ENCODE assay signal across 8 cellular contexts in the genomic region with DNA sequence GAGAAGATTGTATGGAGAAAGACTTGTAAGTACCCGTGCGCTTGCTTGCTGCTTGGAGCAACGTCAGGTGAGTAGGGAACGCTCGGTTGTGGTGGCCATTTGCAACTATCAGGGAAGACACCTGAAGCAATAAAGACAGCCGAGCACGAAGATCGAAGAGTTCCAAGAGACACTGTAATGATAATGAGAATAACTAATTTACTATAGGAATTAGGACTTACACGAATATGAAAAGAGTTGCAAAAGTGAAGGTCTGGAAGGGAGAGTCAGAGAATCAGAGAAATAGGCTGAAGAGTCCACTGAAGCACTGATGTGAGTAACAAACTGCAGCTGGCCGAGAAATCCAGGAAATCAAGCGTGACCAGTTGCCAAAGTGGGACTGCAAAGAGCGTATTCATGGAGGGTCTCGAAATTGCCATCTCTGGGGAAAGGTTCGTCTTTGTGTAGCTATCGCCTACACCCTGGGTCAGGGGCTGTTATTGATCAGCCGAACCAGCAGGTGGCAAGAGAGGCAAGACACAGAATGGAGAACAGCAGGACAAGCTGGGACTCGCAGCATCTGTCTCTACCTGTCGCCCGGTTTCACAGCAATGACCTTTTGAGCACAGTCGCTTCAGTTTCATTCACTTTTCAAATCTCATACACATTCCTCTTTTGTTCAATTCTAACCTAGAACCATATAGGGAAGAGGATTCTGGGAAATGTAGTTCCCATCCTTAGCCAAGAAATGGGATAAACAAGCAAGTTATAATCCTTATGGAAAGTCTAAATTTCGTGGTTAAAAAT. TPM values are rescaled to one million over a fixed set of nuclear protein-coding genes. Genes with fewer than 3 reads are reported as not detected.
A peak's percentile ranks its signal among the peaks of the same experiment; 100 is the strongest.
DNase-seq lines count a peak whose midpoint lies in the region; ATAC-seq lines count a peak whose summit lies in the region.

No MANE protein-coding gene starts in this region.

- ATAC-seq in GM21423 (IDR thresholded peaks at IDR 0.05; ENCODE audit: unreplicated experiment): peak; percentile 100

- H3K4me3 ChIP-seq in NT2/D1 (ENCODE audit: insufficient read length, low read depth) (peak overlapping the region; percentile 43), esophagus (ENCODE audit: low read depth in 1 of 2, low read length in 2 of 2) (peak overlapping the region; percentile 45 to 51), muscle layer of colon (ENCODE audit: low read depth in 1 of 2, low read length in 2 of 2) (peak overlapping the region; percentile 40 to 64)

- peak overlapping the region; percentile 65 for H3K9ac ChIP-seq in NT2/D1 (ENCODE audit: insufficient read length, low read depth)
- peak overlapping the region; percentile 1 for H3K9ac ChIP-seq in muscle layer of colon (ENCODE audit: low read length)

- whole genome bisulfite sequencing in esophagus, 2 donors: 2 to 3% methylated on average over 21 of the region's 21 CpGs

- no peaks in the 10 kb centered on the region for H3K4me1 ChIP-seq in NT2/D1 (ENCODE audit: insufficient read depth, insufficient read length)
- peaks cover 0 to 3% of the 10 kb centered on the region in 2 donors for H3K4me1 ChIP-seq in esophagus (ENCODE audit: control insufficient read depth in 2 of 2, insufficient read depth in 2 of 2, low read length in 1 of 2)
- H3K4me1 ChIP-seq in muscle layer of colon (ENCODE audit: insufficient read depth, low read length): no peaks in the 10 kb centered on the region

- H3K27me3 ChIP-seq in NT2/D1 (ENCODE audit: insufficient read depth, insufficient read length) (no peaks in the 10 kb centered on the region), esophagus (ENCODE audit: control insufficient read depth in 1 of 2, insufficient read depth in 2 of 2, low read length in 2 of 2) (no peaks in the 10 kb centered on the region), muscle layer of colon (ENCODE audit: control insufficient read depth in 1 of 2, insufficient read depth in 2 of 2, low read length in 2 of 2) (no peaks in the 10 kb centered on the region)

- H3K27ac ChIP-seq in esophagus (ENCODE audit: low read depth in 2 of 2, low read length in 1 of 2) (no peak overlapping the region), muscle layer of colon (ENCODE audit: low read depth, low read length) (peak overlapping the region; percentile 37)

- H3K36me3 ChIP-seq in NT2/D1 (ENCODE audit: insufficient read depth, insufficient read length, low read length) (no peaks in the 10 kb centered on the region), esophagus (ENCODE audit: control insufficient read depth in 2 of 2, insufficient read depth in 2 of 2, low read length in 1 of 2) (no peaks in the 10 kb centered on the region), muscle layer of colon (ENCODE audit: insufficient read depth, low read length) (no peaks in the 10 kb centered on the region)

- peak; percentile 85 for DNase-seq in D341Med (ENCODE audit: low spot score)
- DNase-seq in HUDEP-2 (lab: John Stamatoyannopoulos, UW; ENCODE audit: unreplicated experiment in 76 of 76): peak in 69 of 76 experiments; percentile 10 to 81 (median 54)
- DNase-seq in NT2/D1 (ENCODE audit: low read depth, low spot score): peak; percentile 25
- DNase-seq in activated T-cell treated with anti-CD3 and anti-CD28 coated beads for 1 hour (ENCODE audit: low read depth): peak; percentile 60
- peak; percentile 50 to 60 for DNase-seq in stimulated activated CD8-positive, alpha-beta memory T cell treated with anti-CD3 and anti-CD28 coated beads, Interleukin-7, amount 100 ng/mL, for 4 hours (ENCODE audit: low read depth in 2 of 2)

- no peaks in the 10 kb centered on the region for H3K9me3 ChIP-seq in NT2/D1 (ENCODE audit: insufficient read depth, low read length)
- no peaks in the 10 kb centered on the region for H3K9me3 ChIP-seq in esophagus (ENCODE audit: control insufficient read depth in 2 of 2, insufficient read depth in 1 of 2, low read depth in 1 of 2, low read length in 1 of 2)
- no peaks in the 10 kb centered on the region for H3K9me3 ChIP-seq in muscle layer of colon (ENCODE audit: low read length)

RNA-seq across cellular contexts. Expression of gene PTP4A1, which starts 26.2 kb away (rescaled TPM):
- polyA plus RNA-seq in esophagus: 10 to 100 TPM; 16.0 to 30.9 TPM

RNA-seq across cellular contexts. Expression of gene PHF3, which starts 37.2 kb away (rescaled TPM):
- polyA plus RNA-seq in esophagus: 1 to 10 TPM; 4.3 to 5.7 TPM

Comparison
In these comparisons a context has a peak if more than half of its experiments do, and no peak if none do; other contexts are left out.
1. DNase-seq: peak in every context shown above with its lines; median percentile 85 in D341Med; 60 in activated T-cell treated with anti-CD3 and anti-CD28 coated beads for 1 hour; 55 in stimulated activated CD8-positive, alpha-beta memory T cell treated with anti-CD3 and anti-CD28 coated beads, Interleukin-7, amount 100 ng/mL, for 4 hours; 54 in HUDEP-2; 25 in NT2/D1.